Comparison of ENCODE assay signal across 14 cellular contexts in the genomic region with DNA sequence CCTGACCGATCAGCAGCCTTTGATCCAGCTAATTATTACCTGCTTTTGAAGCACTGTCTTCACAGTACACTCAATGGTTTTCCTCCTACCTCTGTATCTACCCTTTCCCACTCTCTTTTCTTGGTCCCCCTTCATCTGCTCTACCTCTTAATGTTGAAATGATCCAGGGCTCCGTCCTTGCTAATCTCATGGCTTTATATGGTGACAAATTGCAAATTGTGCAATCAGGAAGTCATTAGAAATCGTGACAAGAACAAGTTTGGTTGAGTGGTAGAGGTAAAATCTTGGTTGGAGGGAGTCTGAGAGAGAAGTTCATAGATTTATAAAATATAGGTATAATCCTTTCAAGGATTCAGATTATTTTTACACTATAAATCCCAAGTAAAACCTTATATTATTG.
"Had no signal": no experiment of that assay in that cellular context is flagged by ENCODE, and none has a peak within 500 bp of the region (broad histone marks: within the 10 kb centered on the region; RNA-seq: fewer than 3 reads in every experiment).

No MANE protein-coding gene starts in this region.

- H3K9me3 Mint-ChIP-seq: activated CD8-positive, alpha-beta T cell treated with anti-CD3 and anti-CD28 coated beads for 36 hours; activated T-cell treated with anti-CD3 and anti-CD28 coated beads, Interleukin-2, amount 50 U/mL, for 4 hours; endodermal cell; mesothelial cell of epicardium; WTC11 had no signal

- H3K4me3 ChIP-seq: adrenal gland, gastroesophageal sphincter, lower lobe of right lung had no signal

- H3K9me3 ChIP-seq: adrenal gland, gastroesophageal sphincter, lower lobe of right lung had no signal

- H3K27ac ChIP-seq: adrenal gland, gastroesophageal sphincter, lower lobe of right lung had no signal

- DNase-seq: activated CD4-positive, alpha-beta T cell treated with anti-CD3 and anti-CD28 coated beads for 48 hours; activated CD8-positive, alpha-beta T cell treated with anti-CD3 and anti-CD28 coated beads for 36 hours; activated effector memory CD4-positive, alpha-beta T cell treated with Interleukin-2 at 50 U/mL for 16 hours; activated naive CD4-positive, alpha-beta T cell treated with anti-CD3 and anti-CD28 coated beads, Interleukin-2, amount 50 U/mL, for 16 hours; activated T-cell treated with anti-CD3 and anti-CD28 coated beads, Interleukin-2, amount 50 U/mL, for 4 hours; adrenal gland; endodermal cell; left cardiac atrium; lower lobe of right lung; stimulated activated CD4-positive, alpha-beta T cell treated with anti-CD3 and anti-CD28 coated beads, Interleukin-12 subunit alpha, Interleukin-12 subunit beta, amount 100 ng/mL, for 4 hours; stimulated activated CD4-positive, alpha-beta T cell treated with anti-CD3 and anti-CD28 coated beads, Interleukin-2, amount 100 ng/mL, for 24 hours had no signal

- H3K4me1 ChIP-seq: adrenal gland, gastroesophageal sphincter, lower lobe of right lung had no signal

- H3K36me3 Mint-ChIP-seq: mesothelial cell of epicardium, WTC11 had no signal

- ATAC-seq: activated CD8-positive, alpha-beta T cell treated with anti-CD3 and anti-CD28 coated beads for 36 hours; activated T-cell treated with anti-CD3 and anti-CD28 coated beads, Interleukin-2, amount 50 U/mL, for 4 hours; gastroesophageal sphincter; left cardiac atrium; lower lobe of right lung; WTC11 had no signal

- H3K4me3 Mint-ChIP-seq: activated CD8-positive, alpha-beta T cell treated with anti-CD3 and anti-CD28 coated beads for 36 hours; activated T-cell treated with anti-CD3 and anti-CD28 coated beads, Interleukin-2, amount 50 U/mL, for 4 hours; endodermal cell; mesothelial cell of epicardium; WTC11 had no signal

- H3K27ac Mint-ChIP-seq: activated CD8-positive, alpha-beta T cell treated with anti-CD3 and anti-CD28 coated beads for 36 hours; endodermal cell; mesothelial cell of epicardium; WTC11 had no signal

- H3K36me3 ChIP-seq: adrenal gland, gastroesophageal sphincter, lower lobe of right lung had no signal

- H3K4me1 Mint-ChIP-seq: endodermal cell, mesothelial cell of epicardium had no signal
